In genomic region chr11:2132874-2133480, GRCh38 we compare ENCODE assay signal across 1 cellular context.
TF ChIP-seq lines count a peak whose summit lies in the region.

No MANE protein-coding gene starts in this region.

TF ChIP-seq in HepG2, 621 proteins besides CTCF, POLR2A, EP300 and RAD21 (continues in another document):
- no peak for TF ChIP-seq KAT7 (CRISPR knock-in tag; IDR thresholded peaks at IDR 0.05; ENCODE audit: borderline replicate concordance)
- no peak for TF ChIP-seq ZNF788 (CRISPR knock-in tag; IDR thresholded peaks at IDR 0.05; ENCODE audit: borderline replicate concordance)
- TF ChIP-seq TCF7 (IDR thresholded peaks at IDR 0.05; ENCODE audit: low read depth), result no peak
- no peak for TF ChIP-seq TRAFD1 (CRISPR knock-in tag; IDR thresholded peaks at IDR 0.05; ENCODE audit: borderline replicate concordance)
- TF ChIP-seq CHD4 (IDR thresholded peaks at IDR 0.05; ENCODE audit: borderline replicate concordance, low read length), result no peak
- peak; percentile 60; the same call in 1 of the 2 replicates for TF ChIP-seq HOXA9 (CRISPR knock-in tag; IDR thresholded peaks at IDR 0.05; ENCODE audit: borderline replicate concordance)
- TF ChIP-seq TARDBP (CRISPR knock-in tag; IDR thresholded peaks at IDR 0.05), result no peak
- TF ChIP-seq, protein P1, sequence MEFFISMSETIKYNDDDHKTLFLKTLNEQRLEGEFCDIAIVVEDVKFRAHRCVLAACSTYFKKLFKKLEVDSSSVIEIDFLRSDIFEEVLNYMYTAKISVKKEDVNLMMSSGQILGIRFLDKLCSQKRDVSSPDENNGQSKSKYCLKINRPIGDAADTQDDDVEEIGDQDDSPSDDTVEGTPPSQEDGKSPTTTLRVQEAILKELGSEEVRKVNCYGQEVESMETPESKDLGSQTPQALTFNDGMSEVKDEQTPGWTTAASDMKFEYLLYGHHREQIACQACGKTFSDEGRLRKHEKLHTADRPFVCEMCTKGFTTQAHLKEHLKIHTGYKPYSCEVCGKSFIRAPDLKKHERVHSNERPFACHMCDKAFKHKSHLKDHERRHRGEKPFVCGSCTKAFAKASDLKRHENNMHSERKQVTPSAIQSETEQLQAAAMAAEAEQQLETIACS (CRISPR knock-in tag; IDR thresholded peaks at IDR 0.05), result no peak
- TF ChIP-seq KLF11 (CRISPR knock-in tag; IDR thresholded peaks at IDR 0.05), result no peak
- TF ChIP-seq HOXA3 (CRISPR knock-in tag; IDR thresholded peaks at IDR 0.05), result peak; percentile 47; the same call in 1 of the 2 replicates
- TF ChIP-seq, protein P2, sequence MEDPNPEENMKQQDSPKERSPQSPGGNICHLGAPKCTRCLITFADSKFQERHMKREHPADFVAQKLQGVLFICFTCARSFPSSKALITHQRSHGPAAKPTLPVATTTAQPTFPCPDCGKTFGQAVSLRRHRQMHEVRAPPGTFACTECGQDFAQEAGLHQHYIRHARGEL (CRISPR knock-in tag; IDR thresholded peaks at IDR 0.05), result 0 out of 2 replicates have a peak, but pooled peaks have one; percentile 22
- TF ChIP-seq, protein P3, sequence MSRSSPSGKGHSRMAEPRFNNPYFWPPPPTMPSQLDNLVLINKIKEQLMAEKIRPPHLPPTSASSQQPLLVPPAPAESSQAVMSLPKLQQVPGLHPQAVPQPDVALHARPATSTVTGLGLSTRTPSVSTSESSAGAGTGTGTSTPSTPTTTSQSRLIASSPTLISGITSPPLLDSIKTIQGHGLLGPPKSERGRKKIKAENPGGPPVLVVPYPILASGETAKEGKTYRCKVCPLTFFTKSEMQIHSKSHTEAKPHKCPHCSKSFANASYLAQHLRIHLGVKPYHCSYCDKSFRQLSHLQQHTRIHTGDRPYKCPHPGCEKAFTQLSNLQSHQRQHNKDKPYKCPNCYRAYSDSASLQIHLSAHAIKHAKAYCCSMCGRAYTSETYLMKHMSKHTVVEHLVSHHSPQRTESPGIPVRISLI (CRISPR knock-in tag; IDR thresholded peaks at IDR 0.05; ENCODE audit: borderline replicate concordance), result no peak
- TF ChIP-seq ZNF296 (CRISPR knock-in tag; conservative IDR thresholded peaks at IDR 0.05), result no peak
- TF ChIP-seq ZNF280B (CRISPR knock-in tag; IDR thresholded peaks at IDR 0.05; ENCODE audit: borderline replicate concordance), result peak; percentile 21; the same call in 1 of the 2 replicates
- peak; percentile 35 for TF ChIP-seq RBM39 (IDR thresholded peaks at IDR 0.05; ENCODE audit: low read depth, low read length, poor library complexity, severe bottlenecking)
- peak; percentile 19; the same call in 1 of the 2 replicates for TF ChIP-seq ZNF724P (CRISPR knock-in tag; IDR thresholded peaks at IDR 0.05; ENCODE audit: borderline replicate concordance)
- TF ChIP-seq PAWR (CRISPR knock-in tag; IDR thresholded peaks at IDR 0.05; ENCODE audit: borderline replicate concordance), result no peak; the same call in 1 of the 2 replicates
- no peak for TF ChIP-seq DPF2 (CRISPR knock-in tag; IDR thresholded peaks at IDR 0.05; ENCODE audit: borderline replicate concordance, low read depth)
- TF ChIP-seq ZNF564 (CRISPR knock-in tag; IDR thresholded peaks at IDR 0.05), result no peak
- no peak for TF ChIP-seq NFRKB (IDR thresholded peaks at IDR 0.05)
- no peak for TF ChIP-seq ZNF660 (CRISPR knock-in tag; IDR thresholded peaks at IDR 0.05; ENCODE audit: borderline replicate concordance, low read depth)
- TF ChIP-seq, protein P4, sequence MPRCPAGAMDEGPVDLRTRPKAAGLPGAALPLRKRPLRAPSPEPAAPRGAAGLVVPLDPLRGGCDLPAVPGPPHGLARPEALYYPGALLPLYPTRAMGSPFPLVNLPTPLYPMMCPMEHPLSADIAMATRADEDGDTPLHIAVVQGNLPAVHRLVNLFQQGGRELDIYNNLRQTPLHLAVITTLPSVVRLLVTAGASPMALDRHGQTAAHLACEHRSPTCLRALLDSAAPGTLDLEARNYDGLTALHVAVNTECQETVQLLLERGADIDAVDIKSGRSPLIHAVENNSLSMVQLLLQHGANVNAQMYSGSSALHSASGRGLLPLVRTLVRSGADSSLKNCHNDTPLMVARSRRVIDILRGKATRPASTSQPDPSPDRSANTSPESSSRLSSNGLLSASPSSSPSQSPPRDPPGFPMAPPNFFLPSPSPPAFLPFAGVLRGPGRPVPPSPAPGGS (CRISPR knock-in tag; IDR thresholded peaks at IDR 0.05), result no peak
- TF ChIP-seq HNRNPL (IDR thresholded peaks at IDR 0.05; ENCODE audit: low read depth, low read length), result 0 out of 2 replicates have a peak, but pooled peaks have one; percentile 52
- no peak for TF ChIP-seq SMAD1 (CRISPR knock-in tag; IDR thresholded peaks at IDR 0.05; ENCODE audit: borderline replicate concordance, low read depth)
- TF ChIP-seq, protein P5, sequence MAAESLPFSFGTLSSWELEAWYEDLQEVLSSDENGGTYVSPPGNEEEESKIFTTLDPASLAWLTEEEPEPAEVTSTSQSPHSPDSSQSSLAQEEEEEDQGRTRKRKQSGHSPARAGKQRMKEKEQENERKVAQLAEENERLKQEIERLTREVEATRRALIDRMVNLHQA (CRISPR knock-in tag; IDR thresholded peaks at IDR 0.05), result no peak
- no peak for TF ChIP-seq GMEB2 (CRISPR knock-in tag; IDR thresholded peaks at IDR 0.05; ENCODE audit: low read depth)
- peak; percentile 76; the same call in 1 of the 2 replicates for TF ChIP-seq CHCHD3 (CRISPR knock-in tag; IDR thresholded peaks at IDR 0.05)
- TF ChIP-seq MLXIP (CRISPR knock-in tag; IDR thresholded peaks at IDR 0.05; ENCODE audit: borderline replicate concordance), result no peak
- TF ChIP-seq ZNF546 (CRISPR knock-in tag; conservative IDR thresholded peaks at IDR 0.05), result no peak
- TF ChIP-seq POGZ (CRISPR knock-in tag; IDR thresholded peaks at IDR 0.05), result no peak
- no peak for TF ChIP-seq ZFP62 (CRISPR knock-in tag; IDR thresholded peaks at IDR 0.05)
- no peak for TF ChIP-seq ZBTB43 (CRISPR knock-in tag; conservative IDR thresholded peaks at IDR 0.05)
- TF ChIP-seq SKI (IDR thresholded peaks at IDR 0.05; ENCODE audit: partially characterized antibody), result no peak
- no peak for TF ChIP-seq POGK (CRISPR knock-in tag; conservative IDR thresholded peaks at IDR 0.05)
- TF ChIP-seq ZBTB3 (CRISPR knock-in tag; IDR thresholded peaks at IDR 0.05; ENCODE audit: borderline replicate concordance, low read depth), result 0 out of 2 replicates have a peak, but pooled peaks have one; percentile 53
- no peak for TF ChIP-seq GLI4 (CRISPR knock-in tag; IDR thresholded peaks at IDR 0.05; ENCODE audit: borderline replicate concordance)
- TF ChIP-seq ZNF367 (CRISPR knock-in tag; IDR thresholded peaks at IDR 0.05; ENCODE audit: borderline replicate concordance), result no peak
- no peak for TF ChIP-seq ZNF430 (CRISPR knock-in tag; IDR thresholded peaks at IDR 0.05)
- no peak for TF ChIP-seq FOXJ3 (CRISPR knock-in tag; IDR thresholded peaks at IDR 0.05; ENCODE audit: borderline replicate concordance)
- TF ChIP-seq ZNF446 (CRISPR knock-in tag; IDR thresholded peaks at IDR 0.05), result 0 out of 2 replicates have a peak, but pooled peaks have one; percentile 35
- TF ChIP-seq RBFOX2 (IDR thresholded peaks at IDR 0.05; ENCODE audit: low read depth, low read length), result peak; percentile 86
- no peak for TF ChIP-seq ZNF251 (CRISPR knock-in tag; IDR thresholded peaks at IDR 0.05)
- TF ChIP-seq ZNF225 (CRISPR knock-in tag; IDR thresholded peaks at IDR 0.05), result no peak
